ENCODE assay signal across 16 cellular contexts in the genomic region with DNA sequence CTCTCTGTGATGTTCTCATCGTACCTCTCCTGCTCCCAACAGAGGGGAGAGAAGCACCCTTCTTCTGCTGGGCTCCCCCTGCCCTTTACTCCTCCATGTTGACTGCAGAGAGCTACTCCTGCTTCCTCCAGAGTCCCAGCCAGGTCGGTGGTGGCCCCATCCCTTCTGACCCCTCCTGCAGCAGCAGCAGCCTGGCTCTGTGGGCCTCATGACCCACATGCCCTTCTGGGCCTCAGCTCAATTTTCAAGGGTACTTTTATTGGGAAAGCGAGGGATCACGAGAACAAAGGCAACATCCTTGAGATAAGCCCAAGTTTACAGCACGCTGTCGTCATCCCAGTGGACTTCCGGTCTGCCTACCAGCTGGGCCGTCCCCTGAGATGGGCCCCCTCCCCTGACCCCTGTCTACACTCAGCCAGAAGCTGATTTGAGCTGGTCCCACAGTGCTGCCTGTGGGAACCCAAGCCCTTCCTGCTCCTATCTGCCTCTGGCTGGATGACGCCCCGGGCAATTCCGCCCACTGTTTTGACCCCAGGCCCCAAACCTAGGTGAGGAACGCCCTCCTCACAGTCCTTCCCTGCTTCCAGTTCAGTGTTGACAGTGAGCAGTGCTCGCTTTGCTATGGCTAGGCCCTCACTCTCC.
DNase-seq lines count a peak whose midpoint lies in the region; ATAC-seq and TF ChIP-seq lines count a peak whose summit lies in the region.
"Had no signal": no experiment of that assay in that cellular context is flagged by ENCODE, and none has a peak within 500 bp of the region (broad histone marks: within the 10 kb centered on the region; RNA-seq: fewer than 3 reads in every experiment).

No MANE protein-coding gene starts in this region.

- no peak overlapping the region for H2AFZ ChIP-seq in mesenchymal stem cell (ENCODE audit: low read depth, low read length)
- H2AFZ ChIP-seq: parathyroid adenoma had no signal

- peak in 1 of 2 experiments; percentile 50 for DNase-seq in SJSA1 (ENCODE audit: low read depth in 1 of 2, low spot score in 2 of 2)
- peak; percentile 60 for DNase-seq in fibroblast of the aortic adventitia (ENCODE audit: low read depth)
- DNase-seq in mesenchymal stem cell: peak; percentile 86
- DNase-seq in type B pancreatic cell (ENCODE audit: extremely low spot score, unreplicated experiment): no peak
- no peak for DNase-seq in cerebellar nuclear complex (lab: John Stamatoyannopoulos, UW)
- no peak for DNase-seq in activated T-cell treated with anti-CD3 and anti-CD28 coated beads, Interleukin-2, amount 50 U/mL, for 4 hours
- no peak for DNase-seq in stimulated activated effector memory CD8-positive, alpha-beta T cell treated with anti-CD3 and anti-CD28 coated beads, Interleukin-12 subunit alpha, Interleukin-12 subunit beta, amount 100 ng/mL, for 72 hours (ENCODE audit: low spot score in 2 of 2)
- DNase-seq: activated CD4-positive, alpha-beta T cell treated with anti-CD3 and anti-CD28 coated beads for 1 hour; activated CD8-positive, alpha-beta memory T cell treated with anti-CD3 and anti-CD28 coated beads, Interleukin-2, amount 50 U/mL, for 48 hours; activated naive CD8-positive, alpha-beta T cell treated with anti-CD3 and anti-CD28 coated beads, Interleukin-2, amount 10 ng/mL, durations not matched to agents 7 days and 5 days; NCI-H2029; T-helper 1 cell had no signal

- peak overlapping the region; percentile 78 to 81 for H3K18ac ChIP-seq in mesenchymal stem cell (ENCODE audit: low read depth in 1 of 2, low read length in 2 of 2)

- peaks cover 7% of the 10 kb centered on the region for H3K4me1 Mint-ChIP-seq in type B pancreatic cell (ENCODE audit: unreplicated experiment)
- H3K4me1 Mint-ChIP-seq in activated T-cell treated with anti-CD3 and anti-CD28 coated beads, Interleukin-2, amount 50 U/mL, for 4 hours (ENCODE audit: low read depth): peaks cover 3% of the 10 kb centered on the region
- peaks cover 4% of the 10 kb centered on the region for H3K4me1 Mint-ChIP-seq in stimulated activated effector memory CD8-positive, alpha-beta T cell treated with anti-CD3 and anti-CD28 coated beads, Interleukin-12 subunit alpha, Interleukin-12 subunit beta, amount 100 ng/mL, for 72 hours

- no peak overlapping the region for H3K4me2 ChIP-seq in mesenchymal stem cell (ENCODE audit: low read length, poor library complexity, severe bottlenecking)

- H3K27ac ChIP-seq in SJSA1: peak overlapping the region; percentile 94
- peak overlapping the region; percentile 49 for H3K27ac ChIP-seq in mesenchymal stem cell (ENCODE audit: low read length, poor library complexity, severe bottlenecking)
- H3K27ac ChIP-seq: C4-2B, parathyroid adenoma had no signal

- H3K36me3 ChIP-seq in SJSA1 (no peaks in the 10 kb centered on the region), mesenchymal stem cell (ENCODE audit: control insufficient read depth in 1 of 2, insufficient read depth in 2 of 2, low read depth in 1 of 2, low read length in 2 of 2) (no peaks in the 10 kb centered on the region)

- H3K9me3 Mint-ChIP-seq in type B pancreatic cell: no peaks in the 10 kb centered on the region
- no peaks in the 10 kb centered on the region for H3K9me3 Mint-ChIP-seq in activated T-cell treated with anti-CD3 and anti-CD28 coated beads, Interleukin-2, amount 50 U/mL, for 4 hours
- no peaks in the 10 kb centered on the region for H3K9me3 Mint-ChIP-seq in stimulated activated effector memory CD8-positive, alpha-beta T cell treated with anti-CD3 and anti-CD28 coated beads, Interleukin-12 subunit alpha, Interleukin-12 subunit beta, amount 100 ng/mL, for 72 hours
- H3K9me3 Mint-ChIP-seq: activated naive CD8-positive, alpha-beta T cell treated with anti-CD3 and anti-CD28 coated beads, Interleukin-2, amount 10 ng/mL, durations not matched to agents 7 days and 5 days had no signal

- peak overlapping the region; percentile 68 to 75 for H3K4ac ChIP-seq in mesenchymal stem cell (ENCODE audit: low read depth in 1 of 2, low read length in 2 of 2)

- H3K4me3 ChIP-seq in SJSA1: no peak overlapping the region; the same call in 1 of the 2 replicates
- no peak overlapping the region for H3K4me3 ChIP-seq in fibroblast of the aortic adventitia (ENCODE audit: low read depth, low read length)
- no peak overlapping the region for H3K4me3 ChIP-seq in mesenchymal stem cell (ENCODE audit: insufficient read depth in 1 of 2, low read depth in 1 of 2, low read length in 2 of 2)

- H3K36me3 Mint-ChIP-seq in type B pancreatic cell: no peaks in the 10 kb centered on the region
- H3K36me3 Mint-ChIP-seq in activated T-cell treated with anti-CD3 and anti-CD28 coated beads, Interleukin-2, amount 50 U/mL, for 4 hours (ENCODE audit: insufficient read depth): no peaks in the 10 kb centered on the region
- no peaks in the 10 kb centered on the region for H3K36me3 Mint-ChIP-seq in stimulated activated effector memory CD8-positive, alpha-beta T cell treated with anti-CD3 and anti-CD28 coated beads, Interleukin-12 subunit alpha, Interleukin-12 subunit beta, amount 100 ng/mL, for 72 hours
- H3K36me3 Mint-ChIP-seq: activated naive CD8-positive, alpha-beta T cell treated with anti-CD3 and anti-CD28 coated beads, Interleukin-2, amount 10 ng/mL, durations not matched to agents 7 days and 5 days had no signal

- H3K79me1 ChIP-seq in mesenchymal stem cell (replicated peaks; ENCODE audit: low read length, poor library complexity, severe bottlenecking): no peaks in the 10 kb centered on the region

- H3K9ac ChIP-seq in mesenchymal stem cell (ENCODE audit: low read length): no peak overlapping the region
- H3K9ac ChIP-seq: parathyroid adenoma had no signal

- peak overlapping the region; percentile 80 for H4K8ac ChIP-seq in mesenchymal stem cell (ENCODE audit: low read length)

- H3K4me1 ChIP-seq in SJSA1 (replicated peaks) (peaks cover 59% of the 10 kb centered on the region), mesenchymal stem cell (ENCODE audit: control insufficient read depth, insufficient read depth, low read depth, low read length) (peaks cover 9% of the 10 kb centered on the region)
- H3K4me1 ChIP-seq: parathyroid adenoma had no signal

- H2BK120ac ChIP-seq in mesenchymal stem cell (ENCODE audit: low read depth, low read length): no peak overlapping the region

- H3K27me3 ChIP-seq in SJSA1 (replicated peaks) (no peaks in the 10 kb centered on the region), mesenchymal stem cell (ENCODE audit: control insufficient read depth in 1 of 2, insufficient read depth in 1 of 2, low read length in 2 of 2) (peaks cover 0 to 23% of the 10 kb centered on the region in 2 experiments)

- H3K23ac ChIP-seq in mesenchymal stem cell (ENCODE audit: low read length in 2 of 2): no peak overlapping the region

- no peak overlapping the region for H3K14ac ChIP-seq in mesenchymal stem cell (ENCODE audit: low read length in 2 of 2)

- TF ChIP-seq CTCF in fibroblast of the aortic adventitia (IDR thresholded peaks at IDR 0.05; ENCODE audit: insufficient read depth, low read length) (no peak), type B pancreatic cell (conservative IDR thresholded peaks at IDR 0.05) (no peak)

- 14% methylated on average over 13 of the region's 13 CpGs for WGBS in mesenchymal stem cell

- peak overlapping the region; percentile 98 for H4K91ac ChIP-seq in mesenchymal stem cell (ENCODE audit: low read length)

- H2BK12ac ChIP-seq in mesenchymal stem cell (ENCODE audit: low read length in 2 of 2): peak overlapping the region; percentile 91 to 94

- H3K9me3 ChIP-seq in SJSA1 (replicated peaks) (no peaks in the 10 kb centered on the region), mesenchymal stem cell (ENCODE audit: control insufficient read depth, low read length) (no peaks in the 10 kb centered on the region)

- H3K4me3 Mint-ChIP-seq in type B pancreatic cell: no peak overlapping the region
- no peak overlapping the region for H3K4me3 Mint-ChIP-seq in activated T-cell treated with anti-CD3 and anti-CD28 coated beads, Interleukin-2, amount 50 U/mL, for 4 hours
- no peak overlapping the region for H3K4me3 Mint-ChIP-seq in stimulated activated effector memory CD8-positive, alpha-beta T cell treated with anti-CD3 and anti-CD28 coated beads, Interleukin-12 subunit alpha, Interleukin-12 subunit beta, amount 100 ng/mL, for 72 hours
- H3K4me3 Mint-ChIP-seq: activated naive CD8-positive, alpha-beta T cell treated with anti-CD3 and anti-CD28 coated beads, Interleukin-2, amount 10 ng/mL, durations not matched to agents 7 days and 5 days had no signal

- ATAC-seq in HG03378 (IDR thresholded peaks at IDR 0.05; ENCODE audit: unreplicated experiment): no peak
- no peak for ATAC-seq in activated T-cell treated with anti-CD3 and anti-CD28 coated beads, Interleukin-2, amount 50 U/mL, for 4 hours
- ATAC-seq in stimulated activated effector memory CD8-positive, alpha-beta T cell treated with anti-CD3 and anti-CD28 coated beads, Interleukin-12 subunit alpha, Interleukin-12 subunit beta, amount 100 ng/mL, for 72 hours: no peak
- ATAC-seq: Panc1 had no signal

- peak overlapping the region; percentile 54 for H2AK5ac ChIP-seq in mesenchymal stem cell (ENCODE audit: low read length, severe bottlenecking)

- peak overlapping the region; percentile 64 for H3K27ac Mint-ChIP-seq in type B pancreatic cell
- H3K27ac Mint-ChIP-seq in stimulated activated effector memory CD8-positive, alpha-beta T cell treated with anti-CD3 and anti-CD28 coated beads, Interleukin-12 subunit alpha, Interleukin-12 subunit beta, amount 100 ng/mL, for 72 hours: no peak overlapping the region
- H3K27ac Mint-ChIP-seq: activated naive CD8-positive, alpha-beta T cell treated with anti-CD3 and anti-CD28 coated beads, Interleukin-2, amount 10 ng/mL, durations not matched to agents 7 days and 5 days had no signal

- H2BK15ac ChIP-seq in mesenchymal stem cell (ENCODE audit: low read depth, poor library complexity, severe bottlenecking): no peak overlapping the region

- no peaks in the 10 kb centered on the region for H3K27me3 Mint-ChIP-seq in type B pancreatic cell
- no peaks in the 10 kb centered on the region for H3K27me3 Mint-ChIP-seq in activated T-cell treated with anti-CD3 and anti-CD28 coated beads, Interleukin-2, amount 50 U/mL, for 4 hours (ENCODE audit: low read depth)

- no peak overlapping the region for H2BK5ac ChIP-seq in mesenchymal stem cell (ENCODE audit: low read depth, low read length, poor library complexity, severe bottlenecking)

Comparison
In these comparisons a context has a peak if more than half of its experiments do, and no peak if none do; other contexts are left out.
1. DNase-seq: peak in fibroblast of the aortic adventitia (single experiment) and mesenchymal stem cell (single experiment); none in type B pancreatic cell (single experiment), cerebellar nuclear complex (0 of 2), activated T-cell treated with anti-CD3 and anti-CD28 coated beads, Interleukin-2, amount 50 U/mL, for 4 hours (single experiment) and stimulated activated effector memory CD8-positive, alpha-beta T cell treated with anti-CD3 and anti-CD28 coated beads, Interleukin-12 subunit alpha, Interleukin-12 subunit beta, amount 100 ng/mL, for 72 hours (0 of 2).